14 cellular contexts compared by ENCODE assay signal in genomic region chr17:78411241-78411855, GRCh38. TPM values are rescaled to one million over a fixed set of nuclear protein-coding genes. Genes with fewer than 3 reads are reported as not detected.
A peak's percentile ranks its signal among the peaks of the same experiment; 100 is the strongest.
DNase-seq lines count a peak whose midpoint lies in the region; ATAC-seq and TF ChIP-seq lines count a peak whose summit lies in the region.
"Had no signal": no experiment of that assay in that cellular context is flagged by ENCODE, and none has a peak within 500 bp of the region (broad histone marks: within the 10 kb centered on the region; RNA-seq: fewer than 3 reads in every experiment).

No MANE protein-coding gene starts in this region.

- no peak overlapping the region for H3K4me3 ChIP-seq in smooth muscle cell
- H3K4me3 ChIP-seq: breast epithelium had no signal

- H3K79me2 ChIP-seq in smooth muscle cell (ENCODE audit: low read depth): peaks cover 60% of the 10 kb centered on the region

- H4K20me1 ChIP-seq in smooth muscle cell (ENCODE audit: low read depth): peaks cover 47% of the 10 kb centered on the region

- no peaks in the 10 kb centered on the region for H3K36me3 Mint-ChIP-seq in activated naive CD8-positive, alpha-beta T cell

- no peaks in the 10 kb centered on the region for H3K9me3 ChIP-seq in smooth muscle cell (replicated peaks; ENCODE audit: low read depth)
- H3K9me3 ChIP-seq: breast epithelium had no signal

- ATAC-seq in GM18519 (IDR thresholded peaks at IDR 0.05; ENCODE audit: low FRiP score, unreplicated experiment) (no peak), HG03439 (IDR thresholded peaks at IDR 0.05; ENCODE audit: unreplicated experiment) (no peak)

- 15% methylated on average over 16 of the region's 17 CpGs for WGBS in smooth muscle cell (ENCODE audit: low lambda C conversion rate)

- no peak overlapping the region for H3K9ac ChIP-seq in smooth muscle cell (ENCODE audit: low read depth)

- H3K27me3 Mint-ChIP-seq in activated naive CD8-positive, alpha-beta T cell: no peaks in the 10 kb centered on the region

- H3K27ac Mint-ChIP-seq in activated naive CD8-positive, alpha-beta T cell: peak overlapping the region; percentile 28

- H3K4me2 ChIP-seq in smooth muscle cell: peak overlapping the region; percentile 74

- no peak overlapping the region for H2AFZ ChIP-seq in smooth muscle cell (ENCODE audit: low read depth)

- H3K4me3 Mint-ChIP-seq in activated naive CD8-positive, alpha-beta T cell: no peak overlapping the region

- peaks cover 36% of the 10 kb centered on the region for H3F3A ChIP-seq in smooth muscle cell (ENCODE audit: low read depth)

- H3K27me3 ChIP-seq in smooth muscle cell (ENCODE audit: low read depth): no peaks in the 10 kb centered on the region
- H3K27me3 ChIP-seq: breast epithelium had no signal

- H3K36me3 ChIP-seq in smooth muscle cell (ENCODE audit: low read depth): no peaks in the 10 kb centered on the region
- H3K36me3 ChIP-seq: breast epithelium had no signal

- H3K9me3 Mint-ChIP-seq in activated naive CD8-positive, alpha-beta T cell (ENCODE audit: low read depth): no peaks in the 10 kb centered on the region

- no peaks in the 10 kb centered on the region for H3K4me1 ChIP-seq in smooth muscle cell (ENCODE audit: low read depth)
- H3K4me1 ChIP-seq: breast epithelium had no signal

- peak overlapping the region; percentile 84 for H3K27ac ChIP-seq in smooth muscle cell (ENCODE audit: low read depth)
- H3K27ac ChIP-seq: 22Rv1 had no signal

- TF ChIP-seq CTCF in smooth muscle cell (IDR thresholded peaks at IDR 0.05; ENCODE audit: borderline replicate concordance, insufficient read depth, poor library complexity, severe bottlenecking): no peak

- peak; percentile 35 for DNase-seq in DMS53 (lab: John Stamatoyannopoulos, UW)
- no peak for DNase-seq in DMS53 treated with DMSO at 0.1 percent for 48 hours (lab: John Stamatoyannopoulos, UW; ENCODE audit: unreplicated experiment)
- peak; percentile 72 for DNase-seq in left kidney (ENCODE audit: low read depth, low spot score)
- no peak for DNase-seq in smooth muscle cell (lab: John Stamatoyannopoulos, UW; ENCODE audit: unreplicated experiment)
- no peak for DNase-seq in NCI-H446 (lab: John Stamatoyannopoulos, UW)
- DNase-seq: DMS79 treated with DMSO at 0.1 percent for 48 hours; Kasumi-1; NCI-H446 treated with DMSO at 0.1 percent for 48 hours; stimulated activated CD8-positive, alpha-beta memory T cell treated with anti-CD3 and anti-CD28 coated beads, Interleukin-4, amount 100 ng/mL, for 48 hours had no signal

- peaks cover 63% of the 10 kb centered on the region for H3K4me1 Mint-ChIP-seq in activated naive CD8-positive, alpha-beta T cell (ENCODE audit: low read depth)

RNA-seq across cellular contexts. Expression of gene PGS1, which starts 32.9 kb away (rescaled TPM):
- total RNA-seq in smooth muscle cell: 29.5 and 29.9 TPM in 2 replicates
- 22.6 and 37.8 TPM in 2 replicates for polyA plus RNA-seq in smooth muscle cell

RNA-seq across cellular contexts. Expression of gene SOCS3, which starts 51.5 kb away (rescaled TPM):
- total RNA-seq in smooth muscle cell: 116 and 172 TPM in 2 replicates
- 201 and 310 TPM in 2 replicates for polyA plus RNA-seq in smooth muscle cell

Comparison
In these comparisons a context has a peak if more than half of its experiments do, and no peak if none do; other contexts are left out.
1. DNase-seq: peak in DMS53 (single experiment) and left kidney (single experiment); none in DMS53 treated with DMSO at 0.1 percent for 48 hours (single experiment), smooth muscle cell (single experiment) and NCI-H446 (0 of 2).